Comparison of ENCODE assay signal across 8 cellular contexts in the genomic region with DNA sequence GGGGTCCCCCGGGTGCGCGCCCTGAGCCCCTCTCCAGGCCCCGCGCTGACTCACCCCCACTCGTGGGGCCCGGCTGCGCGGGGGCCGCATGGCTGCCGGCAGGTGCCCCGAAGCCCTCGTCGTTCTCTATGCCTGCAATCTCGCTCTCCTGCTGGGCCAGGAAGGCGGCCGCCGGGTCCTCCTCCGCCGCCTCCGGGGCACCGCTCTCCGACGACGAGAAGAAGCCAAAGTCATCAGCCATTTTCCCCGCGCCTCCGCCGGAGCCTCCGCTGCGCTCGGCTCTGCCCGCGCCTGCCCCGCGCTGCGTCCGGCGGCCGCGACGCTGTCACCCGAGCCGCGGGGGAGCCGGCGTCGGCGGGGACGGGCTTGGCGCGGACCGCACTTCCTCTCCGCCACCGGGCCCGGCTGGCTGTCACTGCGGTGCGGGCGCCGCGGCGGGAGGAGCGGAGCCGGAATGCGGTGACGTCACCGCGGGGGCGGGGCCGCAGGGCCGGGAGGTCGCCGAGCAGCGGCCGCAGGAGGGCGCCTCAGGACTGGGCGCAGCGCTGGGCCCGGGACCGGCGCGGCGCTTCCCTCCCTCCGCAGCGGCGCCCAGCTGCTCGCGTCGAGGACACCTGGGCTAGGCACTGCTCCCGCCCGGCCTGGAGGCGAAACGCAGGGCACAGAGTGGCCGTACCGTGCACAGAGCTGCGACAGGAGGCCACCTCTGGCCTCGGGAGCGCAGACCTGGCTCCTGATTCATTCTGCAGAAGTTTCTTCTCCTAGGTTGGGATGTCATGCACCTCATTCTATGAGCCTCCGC. TPM values are rescaled to one million over a fixed set of nuclear protein-coding genes. Genes with fewer than 3 reads are reported as not detected.
A peak's percentile ranks its signal among the peaks of the same experiment; 100 is the strongest.
DNase-seq lines count a peak whose midpoint lies in the region; ATAC-seq and TF ChIP-seq lines count a peak whose summit lies in the region.

A gene with protein sequence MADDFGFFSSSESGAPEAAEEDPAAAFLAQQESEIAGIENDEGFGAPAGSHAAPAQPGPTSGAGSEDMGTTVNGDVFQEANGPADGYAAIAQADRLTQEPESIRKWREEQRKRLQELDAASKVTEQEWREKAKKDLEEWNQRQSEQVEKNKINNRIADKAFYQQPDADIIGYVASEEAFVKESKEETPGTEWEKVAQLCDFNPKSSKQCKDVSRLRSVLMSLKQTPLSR (minus strand): TSS at position 417 of the 802 bp plus-strand sequence. CDS start 176 bp downstream, at position 241.

- H3K36me3 ChIP-seq in KOPT-K1 (ENCODE audit: insufficient read depth, low read length) (no peaks in the 10 kb centered on the region), neural cell (ENCODE audit: insufficient read depth, low read length) (no peaks in the 10 kb centered on the region), stomach (peaks cover 0 to 2% (median 0%) of the 10 kb centered on the region in 4 donors)

- peak; percentile 81 for TF ChIP-seq EP300 in neural cell (conservative IDR thresholded peaks at IDR 0.05; ENCODE audit: poor library complexity, severe bottlenecking)
- no peak for TF ChIP-seq EP300 in stomach (IDR thresholded peaks at IDR 0.05)

- ATAC-seq in GM21737 (IDR thresholded peaks at IDR 0.05; ENCODE audit: unreplicated experiment), result peak; percentile 95

- intact Hi-C loops in stomach (cut with DNase I; ENCODE audit: low total_unique reads), result no loop called here

- H3K27ac ChIP-seq in KOPT-K1 (ENCODE audit: low read depth, low read length, poor library complexity, severe bottlenecking) (peak within 1 kb of the TSS; percentile 70), neural cell (ENCODE audit: low read length) (peak within 1 kb of the TSS; percentile 71), stomach (peak within 1 kb of the TSS; percentile 93 to 96 (median 94))

- peak; percentile 43 for TF ChIP-seq CTCF in fibroblast of villous mesenchyme (IDR thresholded peaks at IDR 0.05; ENCODE audit: insufficient read depth, low read depth, low read length)
- TF ChIP-seq CTCF in neural cell (IDR thresholded peaks at IDR 0.05; ENCODE audit: poor library complexity, severe bottlenecking), result peak; percentile 98
- peak in 5 of 7 experiments; percentile 26 to 92 (median 68) for TF ChIP-seq CTCF in stomach (IDR thresholded peaks at IDR 0.05)

- peak; percentile 83 for DNase-seq in EL
- peak; percentile 83 to 84 for DNase-seq in SHP77 (lab: John Stamatoyannopoulos, UW)
- DNase-seq in activated gamma-delta T cell (lab: John Stamatoyannopoulos, UW), result peak; percentile 90
- peak; percentile 86 for DNase-seq in fibroblast of villous mesenchyme (ENCODE audit: low read depth)
- peak; percentile 96 for DNase-seq in stomach

- TF ChIP-seq RAD21 in neural cell (conservative IDR thresholded peaks at IDR 0.05), result peak; percentile 95

- H3K79me2 ChIP-seq in neural cell (replicated peaks; ENCODE audit: insufficient read depth, low read length), result peaks cover 4% of the 10 kb centered on the region

- H3K4me3 ChIP-seq in fibroblast of villous mesenchyme (ENCODE audit: low read depth, low read length) (peak within 1 kb of the TSS; percentile 84), neural cell (ENCODE audit: low read length) (peak within 1 kb of the TSS; percentile 95), stomach (peak within 1 kb of the TSS; percentile 84 to 99 (median 94))

- peaks cover 49 to 56% (median 51%) of the 10 kb centered on the region in 4 donors for H3K4me1 ChIP-seq in stomach

- H3K27me3 ChIP-seq in neural cell (ENCODE audit: insufficient read depth, low read depth, low read length) (no peaks in the 10 kb centered on the region), stomach (no peaks in the 10 kb centered on the region)

- H3K9me2 ChIP-seq in neural cell (ENCODE audit: insufficient read depth, low read length), result no peaks in the 10 kb centered on the region

- peak within 1 kb of the TSS; percentile 21 for H2AFZ ChIP-seq in neural cell (ENCODE audit: low read depth, low read length)

- TF ChIP-seq POLR2A in stomach (IDR thresholded peaks at IDR 0.05), result no peak

- H3F3A ChIP-seq in neural cell (ENCODE audit: insufficient read depth, low read length, poor library complexity, severe bottlenecking), result no peaks in the 10 kb centered on the region

- H3K4me2 ChIP-seq in neural cell (ENCODE audit: low read length), result peak within 1 kb of the TSS; percentile 78

- H3K9me3 ChIP-seq in KOPT-K1 (ENCODE audit: insufficient read depth, low read length, poor library complexity, severe bottlenecking) (peaks cover 13% of the 10 kb centered on the region), neural cell (ENCODE audit: low read length) (no peaks in the 10 kb centered on the region), stomach (no peaks in the 10 kb centered on the region)

- peak within 1 kb of the TSS; percentile 88 for H3K9ac ChIP-seq in neural cell (ENCODE audit: low read length)

- 1 to 4% (median 2%) methylated on average over 33 to 99 of the region's 99 CpGs for WGBS in stomach, 5 donors

- no peaks in the 10 kb centered on the region for H4K20me1 ChIP-seq in neural cell (ENCODE audit: insufficient read depth)

TF ChIP-seq in neural cell, 6 proteins besides CTCF, POLR2A, EP300 and RAD21:
- TF ChIP-seq SMC3 (conservative IDR thresholded peaks at IDR 0.05; ENCODE audit: poor library complexity) (peak; percentile 89), TAF1 (IDR thresholded peaks at IDR 0.05; ENCODE audit: low read depth) (peak; percentile 60), MXI1 (conservative IDR thresholded peaks at IDR 0.05; ENCODE audit: poor library complexity, severe bottlenecking) (peak; percentile 77), EZH2 (IDR thresholded peaks at IDR 0.05; ENCODE audit: borderline replicate concordance, insufficient read depth, low read length, poor library complexity, severe bottlenecking) (no peak), POLR2AphosphoS5 (IDR thresholded peaks at IDR 0.05) (peak; percentile 95)
- TF ChIP-seq, protein P1, sequence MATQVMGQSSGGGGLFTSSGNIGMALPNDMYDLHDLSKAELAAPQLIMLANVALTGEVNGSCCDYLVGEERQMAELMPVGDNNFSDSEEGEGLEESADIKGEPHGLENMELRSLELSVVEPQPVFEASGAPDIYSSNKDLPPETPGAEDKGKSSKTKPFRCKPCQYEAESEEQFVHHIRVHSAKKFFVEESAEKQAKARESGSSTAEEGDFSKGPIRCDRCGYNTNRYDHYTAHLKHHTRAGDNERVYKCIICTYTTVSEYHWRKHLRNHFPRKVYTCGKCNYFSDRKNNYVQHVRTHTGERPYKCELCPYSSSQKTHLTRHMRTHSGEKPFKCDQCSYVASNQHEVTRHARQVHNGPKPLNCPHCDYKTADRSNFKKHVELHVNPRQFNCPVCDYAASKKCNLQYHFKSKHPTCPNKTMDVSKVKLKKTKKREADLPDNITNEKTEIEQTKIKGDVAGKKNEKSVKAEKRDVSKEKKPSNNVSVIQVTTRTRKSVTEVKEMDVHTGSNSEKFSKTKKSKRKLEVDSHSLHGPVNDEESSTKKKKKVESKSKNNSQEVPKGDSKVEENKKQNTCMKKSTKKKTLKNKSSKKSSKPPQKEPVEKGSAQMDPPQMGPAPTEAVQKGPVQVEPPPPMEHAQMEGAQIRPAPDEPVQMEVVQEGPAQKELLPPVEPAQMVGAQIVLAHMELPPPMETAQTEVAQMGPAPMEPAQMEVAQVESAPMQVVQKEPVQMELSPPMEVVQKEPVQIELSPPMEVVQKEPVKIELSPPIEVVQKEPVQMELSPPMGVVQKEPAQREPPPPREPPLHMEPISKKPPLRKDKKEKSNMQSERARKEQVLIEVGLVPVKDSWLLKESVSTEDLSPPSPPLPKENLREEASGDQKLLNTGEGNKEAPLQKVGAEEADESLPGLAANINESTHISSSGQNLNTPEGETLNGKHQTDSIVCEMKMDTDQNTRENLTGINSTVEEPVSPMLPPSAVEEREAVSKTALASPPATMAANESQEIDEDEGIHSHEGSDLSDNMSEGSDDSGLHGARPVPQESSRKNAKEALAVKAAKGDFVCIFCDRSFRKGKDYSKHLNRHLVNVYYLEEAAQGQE (IDR thresholded peaks at IDR 0.05; ENCODE audit: borderline replicate concordance), result peak; percentile 25

RNA-seq across cellular contexts. Expression of the gene that starts here (rescaled TPM):
- 86.3 and 118 TPM in 2 replicates for total RNA-seq in fibroblast of villous mesenchyme
- 239 and 245 TPM in 2 replicates for polyA plus RNA-seq in neural cell
- polyA minus RNA-seq in neural cell, result 116 and 124 TPM in 2 replicates
- total RNA-seq in stomach, result 100 to 1,000 TPM in 4 of 5 donors, 10 to 100 TPM in 1; 81.9 to 427 (median 179) TPM
- 100 to 1,000 TPM; 171 to 280 (median 274) TPM for polyA plus RNA-seq in stomach

Comparison
In these comparisons a context has a peak if more than half of its experiments do, and no peak if none do; other contexts are left out.
1. Peak in every context shown above with its lines: DNase-seq, ATAC-seq, H3K4me3 ChIP-seq and H3K27ac ChIP-seq.
2. CTCF ChIP-seq: peak in every context shown above with its lines; median percentile 98 in neural cell; 68 in stomach; 43 in fibroblast of villous mesenchyme.